9 cellular contexts compared by ENCODE assay signal in genomic region chr7:127683776-127684681, GRCh38. TPM values are rescaled to one million over a fixed set of nuclear protein-coding genes. Genes with fewer than 3 reads are reported as not detected.
DNase-seq lines count a peak whose midpoint lies in the region; ATAC-seq and FAIRE-seq lines count a peak whose summit lies in the region.
"Had no signal": no experiment of that assay in that cellular context is flagged by ENCODE, and none has a peak within 500 bp of the region (broad histone marks: within the 10 kb centered on the region; RNA-seq: fewer than 3 reads in every experiment).

No MANE protein-coding gene starts in this region.

- no peak overlapping the region for H4K8ac ChIP-seq in mesendoderm (ENCODE audit: low read depth, low read length)

- H3K9me3 ChIP-seq in small intestine (ENCODE audit: control insufficient read depth, low read depth), result no peaks in the 10 kb centered on the region

- intact Hi-C loops in posterior vena cava (cut with DNase I), result no loop called here

- peak; percentile 27 for DNase-seq in NCI-H1417 treated with DMSO at 0.1 percent for 48 hours (lab: John Stamatoyannopoulos, UW)
- DNase-seq in mesendoderm, result peak; percentile 81
- no peak for DNase-seq in epidermal melanocyte (ENCODE audit: insufficient read length, low spot score)
- DNase-seq in small intestine, result no peak
- no peak for DNase-seq in posterior vena cava (ENCODE audit: low spot score)
- DNase-seq: activated CD8-positive, alpha-beta T cell treated with anti-CD3 and anti-CD28 coated beads, Interleukin-2, amount 10 ng/mL, durations not matched to agents 7 days and 5 days had no signal

- H4K5ac ChIP-seq in mesendoderm (ENCODE audit: low read length), result no peak overlapping the region

- H2BK120ac ChIP-seq in mesendoderm (ENCODE audit: low read depth, low read length), result no peak overlapping the region

- no peak for FAIRE-seq in small intestine (lab: Jason Lieb, UNC)

- H3K56ac ChIP-seq in mesendoderm (ENCODE audit: low read length), result no peak overlapping the region

- no peaks in the 10 kb centered on the region for H3K27me3 ChIP-seq in mesendoderm (ENCODE audit: insufficient read depth, low read length, poor library complexity)
- no peaks in the 10 kb centered on the region for H3K27me3 ChIP-seq in small intestine (ENCODE audit: control insufficient read depth in 2 of 2, insufficient read depth in 2 of 2, low read length in 2 of 2)

- peaks cover 49% of the 10 kb centered on the region for H3K79me2 ChIP-seq in mesendoderm (ENCODE audit: control insufficient read depth, insufficient read depth, low read length)

- H3K4me2 ChIP-seq in mesendoderm (ENCODE audit: low read length), result no peak overlapping the region

- no CpG with 5 or more reads among the region's 4 CpGs for WGBS in mesendoderm (ENCODE audit: extremely low coverage, insufficient coverage, low lambda C conversion rate)
- 69 to 73% (median 70%) methylated on average over 4 of the region's 4 CpGs for WGBS in small intestine, 3 donors

- peaks cover 14% of the 10 kb centered on the region for H3K79me1 ChIP-seq in mesendoderm (ENCODE audit: low read length)

- no peak overlapping the region for H2BK15ac ChIP-seq in mesendoderm (replicated peaks; ENCODE audit: low read depth)

- H2AK5ac ChIP-seq in mesendoderm (ENCODE audit: low read length), result no peak overlapping the region

- H3K4me1 ChIP-seq in mesendoderm (ENCODE audit: control insufficient read depth, low read depth, low read length), result peaks cover 11% of the 10 kb centered on the region
- H3K4me1 ChIP-seq in small intestine (ENCODE audit: control insufficient read depth in 2 of 2, insufficient read depth in 1 of 2, low read depth in 1 of 2, low read length in 1 of 2), result peaks cover 0 to 2% of the 10 kb centered on the region in 2 donors

- no peak overlapping the region for H3K9ac ChIP-seq in mesendoderm (ENCODE audit: low read length)

- ATAC-seq in GM18909 (IDR thresholded peaks at IDR 0.05; ENCODE audit: poor library complexity, unreplicated experiment) (peak; percentile 80), HG02678 (IDR thresholded peaks at IDR 0.05; ENCODE audit: unreplicated experiment) (peak; percentile 68), HG03039 (IDR thresholded peaks at IDR 0.05; ENCODE audit: unreplicated experiment) (no peak)
- ATAC-seq: activated CD8-positive, alpha-beta T cell treated with anti-CD3 and anti-CD28 coated beads, Interleukin-2, amount 10 ng/mL, durations not matched to agents 7 days and 5 days had no signal

- H3K36me3 ChIP-seq in mesendoderm (ENCODE audit: control insufficient read depth, insufficient read depth, low read length), result peaks cover 2% of the 10 kb centered on the region
- peaks cover 4 to 5% of the 10 kb centered on the region in 2 donors for H3K36me3 ChIP-seq in small intestine (ENCODE audit: control insufficient read depth in 2 of 2, insufficient read depth in 2 of 2, low read length in 2 of 2)

- H3K23ac ChIP-seq in mesendoderm (ENCODE audit: low read length), result no peak overlapping the region

- H3K27ac ChIP-seq in mesendoderm (ENCODE audit: low read depth, low read length) (no peak overlapping the region), small intestine (ENCODE audit: low read depth in 1 of 2, low read length in 1 of 2) (no peak overlapping the region)

- H3K18ac ChIP-seq in mesendoderm (ENCODE audit: low read length), result no peak overlapping the region

- H3K4ac ChIP-seq in mesendoderm (ENCODE audit: low read depth, low read length), result no peak overlapping the region

- H3K4me3 ChIP-seq in mesendoderm (ENCODE audit: low read length) (no peak overlapping the region), small intestine (ENCODE audit: low read depth in 1 of 2, low read length in 2 of 2) (no peak overlapping the region)

- no peak overlapping the region for H2BK5ac ChIP-seq in mesendoderm (ENCODE audit: low read length)

RNA-seq across cellular contexts. Expression of gene SND1, which starts 32.0 kb away (rescaled TPM):
- polyA plus RNA-seq in mesendoderm (2013, experiment 1 of 2), result 94.6 TPM
- 95.9 TPM for polyA plus RNA-seq in mesendoderm (2013, experiment 2 of 2)
- polyA plus RNA-seq in small intestine, result 100 to 1,000 TPM in 1 of 3 donors, 10 to 100 TPM in 2; 47.2 to 122 (median 62.1) TPM
- 100 to 1,000 TPM; 131 to 135 TPM for total RNA-seq in posterior vena cava

Comparison
In these comparisons a context has a peak if more than half of its experiments do, and no peak if none do; other contexts are left out.
1. DNase-seq: peak in NCI-H1417 treated with DMSO at 0.1 percent for 48 hours (single experiment) and mesendoderm (single experiment); none in epidermal melanocyte (single experiment), small intestine (single experiment) and posterior vena cava (single experiment).